19 cellular contexts compared by ENCODE assay signal in the genomic region with DNA sequence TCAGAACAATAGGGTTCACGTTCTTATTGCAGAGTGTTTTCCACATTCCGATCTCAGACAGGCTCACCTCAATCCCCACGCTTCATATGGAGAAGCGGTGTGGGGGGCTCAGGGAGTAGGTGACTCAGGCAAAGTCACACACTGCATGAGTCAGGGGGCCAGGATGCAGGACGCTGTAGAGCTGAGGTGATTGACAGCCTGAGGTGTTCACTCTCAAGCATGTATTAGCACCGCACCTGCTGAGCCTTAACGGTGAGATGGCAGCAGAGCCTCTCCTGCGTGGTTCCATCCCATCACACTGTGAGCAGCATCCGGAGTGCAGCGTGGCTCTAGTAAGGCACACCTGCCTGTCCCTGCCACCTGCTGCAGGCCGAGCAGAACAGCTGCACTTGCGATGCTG.
"Had no signal": no experiment of that assay in that cellular context is flagged by ENCODE, and none has a peak within 500 bp of the region (broad histone marks: within the 10 kb centered on the region; RNA-seq: fewer than 3 reads in every experiment).

No MANE protein-coding gene starts in this region.

- H3K36me3 ChIP-seq: left lung, prostate gland, vagina had no signal

- H3K4me3 ChIP-seq: left lung, prostate gland, testis, vagina had no signal

- DNase-seq: activated T-cell treated with anti-CD3 and anti-CD28 coated beads, Interleukin-2, amount 50 U/mL, for 1 hour; aorta; caudate nucleus; dermis blood vessel endothelial cell; effector CD8-positive, alpha-beta T cell; erythroblast; foreskin fibroblast; kidney glomerular epithelial cell; left lung; mammary epithelial cell; midbrain; natural killer cell; stimulated activated CD4-positive, alpha-beta T cell treated with anti-CD3 and anti-CD28 coated beads, Interleukin-4, amount 100 ng/mL, for 1 hour; stimulated activated naive CD4-positive, alpha-beta T cell; testis; trophoblast cell had no signal

- H3K27ac ChIP-seq: left lung, prostate gland, testis, vagina had no signal

- H3K27me3 ChIP-seq: left lung, testis, vagina had no signal

- ATAC-seq: activated naive CD4-positive, alpha-beta T cell treated with anti-CD3 and anti-CD28 coated beads, Interleukin-2, amount 50 U/mL, for 72 hours; left lung had no signal

- H3K9me3 ChIP-seq: prostate gland, testis, vagina had no signal

- H3K4me1 ChIP-seq: left lung, prostate gland, testis, vagina had no signal
